In the genomic region with DNA sequence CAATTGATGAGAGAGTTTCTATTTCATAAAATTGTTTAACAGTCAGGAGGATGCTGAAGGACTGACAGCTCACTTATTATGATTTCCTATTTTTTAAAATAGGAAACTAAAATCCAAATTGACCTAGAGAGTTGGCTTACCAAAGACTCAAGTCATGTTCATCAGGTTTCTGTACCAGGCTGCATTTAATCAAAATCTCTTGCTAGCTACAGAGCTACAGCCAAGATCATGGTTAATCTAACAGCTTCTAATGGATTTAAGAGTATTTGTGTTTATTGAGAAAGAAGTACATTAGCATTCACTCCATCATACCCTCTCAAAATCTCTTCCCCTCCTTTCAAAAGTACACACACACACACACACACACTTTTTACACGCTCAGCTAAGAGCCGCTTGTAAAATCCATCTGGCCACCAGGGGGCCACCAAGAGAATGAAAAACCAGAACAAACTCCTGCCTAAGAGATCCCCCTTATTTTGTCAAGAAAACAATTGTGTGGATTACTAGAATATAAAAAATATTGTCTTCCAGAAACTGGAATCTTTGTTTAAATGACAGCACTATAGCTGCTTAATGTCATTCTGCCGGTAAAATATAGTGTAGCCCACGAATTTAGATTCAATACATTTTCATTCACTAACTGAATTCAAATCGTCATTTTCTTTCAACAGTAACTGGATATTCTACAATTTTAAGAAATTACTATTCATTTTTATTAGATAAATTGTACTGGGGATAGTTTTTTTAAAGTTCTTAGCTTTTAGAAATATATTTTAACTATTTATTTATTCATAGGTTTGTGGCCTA, we compare ENCODE assay signal across 8 cellular contexts.
DNase-seq lines count a peak whose midpoint lies in the region; ATAC-seq, FAIRE-seq and TF ChIP-seq lines count a peak whose summit lies in the region.

No MANE protein-coding gene starts in this region.

- no peak overlapping the region for H3K14ac ChIP-seq in H1 (ENCODE audit: insufficient read length)

- no peaks in the 10 kb centered on the region for H3K27me3 Mint-ChIP-seq in mesothelial cell of epicardium (ENCODE audit: low read depth)

- no peaks in the 10 kb centered on the region for H3K4me1 ChIP-seq in H1 (replicated peaks in 1 of 4; ENCODE audit: control insufficient read depth in 3 of 4, insufficient read depth in 4 of 4, low read length in 3 of 4)

- no peak for FAIRE-seq in H1 (lab: Jason Lieb, UNC)

- H2BK12ac ChIP-seq in H1 (ENCODE audit: low read depth, low read length), result no peak overlapping the region

- DNase-seq in NCI-H1417 (lab: John Stamatoyannopoulos, UW), result peak; percentile 54 to 81 (median 75)
- DNase-seq in NCI-H1417 treated with DMSO at 0.1 percent for 48 hours (lab: John Stamatoyannopoulos, UW), result no peak
- DNase-seq in NCI-H748 (lab: John Stamatoyannopoulos, UW; ENCODE audit: unreplicated experiment), result peak; percentile 73
- DNase-seq in activated CD8-positive, alpha-beta memory T cell treated with anti-CD3 and anti-CD28 coated beads for 4 hours (ENCODE audit: low read depth in 2 of 2), result peak; percentile 53 to 57
- DNase-seq in H1 (ENCODE audit: low read depth in 1 of 2, low spot score in 2 of 2), result peak in 1 of 2 experiments; percentile 89
- peak; percentile 23 to 73 for DNase-seq in mesothelial cell of epicardium (ENCODE audit: low spot score in 2 of 2, unreplicated experiment in 2 of 2)
- peak; percentile 58 to 70 for DNase-seq in stimulated activated CD8-positive, alpha-beta memory T cell treated with anti-CD3 and anti-CD28 coated beads, Interleukin-4, amount 100 ng/mL, for 1 hour (ENCODE audit: low read depth in 2 of 2, low spot score in 1 of 2)

- no peaks in the 10 kb centered on the region for H3K36me3 ChIP-seq in H1 (ENCODE audit: control insufficient read depth in 2 of 4, insufficient read depth in 4 of 4, low read length in 3 of 4)

- H3K79me2 ChIP-seq in H1 (ENCODE audit: control insufficient read depth in 1 of 2, insufficient read depth in 2 of 2, low read length in 2 of 2), result no peaks in the 10 kb centered on the region

- no peak overlapping the region for H2BK20ac ChIP-seq in H1 (ENCODE audit: low read length)

- H2AK5ac ChIP-seq in H1 (ENCODE audit: low read depth, low read length), result no peak overlapping the region

- H3K23me2 ChIP-seq in H1 (ENCODE audit: low read depth, low read length), result no peaks in the 10 kb centered on the region

- no peak for TF ChIP-seq POLR2A in H1 (IDR thresholded peaks at IDR 0.05; ENCODE audit: control extremely low read depth in 1 of 2, low read depth in 2 of 2, low read length in 2 of 2)

- H3K9me3 Mint-ChIP-seq in mesothelial cell of epicardium, result peaks cover 40% of the 10 kb centered on the region

- H3K4me2 ChIP-seq in H1 (ENCODE audit: insufficient read depth in 1 of 2, low read depth in 2 of 2, low read length in 2 of 2), result no peak overlapping the region

- no peak overlapping the region for H3K27ac ChIP-seq in H1 (ENCODE audit: low read depth, low read length)

- H2AFZ ChIP-seq in H1 (ENCODE audit: low read length), result no peak overlapping the region

- no peaks in the 10 kb centered on the region for H4K20me1 ChIP-seq in H1 (replicated peaks in 1 of 2; ENCODE audit: control insufficient read depth in 1 of 2, insufficient read depth in 2 of 2, low read length in 2 of 2)

- H2BK120ac ChIP-seq in H1 (replicated peaks; ENCODE audit: low read depth, low read length), result no peak overlapping the region

- no peak for TF ChIP-seq EP300 in H1 (IDR thresholded peaks at IDR 0.05; ENCODE audit: borderline replicate concordance in 1 of 2, low read depth in 2 of 2, low read length in 2 of 2)

- ATAC-seq in HG02798 (IDR thresholded peaks at IDR 0.05; ENCODE audit: poor library complexity, unreplicated experiment), result peak; percentile 83

- no peak overlapping the region for H2BK5ac ChIP-seq in H1 (ENCODE audit: low read depth, low read length)

- no peaks in the 10 kb centered on the region for H3K79me1 ChIP-seq in H1 (ENCODE audit: low read depth, low read length)

- WGBS in H1 (ENCODE audit: extremely low coverage in 1 of 2, insufficient coverage in 1 of 2, insufficient read length in 1 of 2, insufficient replicate concordance in 2 of 2, low coverage in 1 of 2, low lambda C conversion rate in 2 of 2, missing lambda C conversion rate in 1 of 2), 2 experiments, result 31% methylated on average over 5 of the region's 5 CpGs; no CpG with 5 or more reads in 1 of the 2 experiments

- no peak overlapping the region for H4K5ac ChIP-seq in H1 (ENCODE audit: insufficient read length, low read depth, low read length)

- H4K8ac ChIP-seq in H1 (ENCODE audit: extremely low read depth, insufficient read depth, low read length), result no peak overlapping the region

- H3K4me1 Mint-ChIP-seq in mesothelial cell of epicardium, result no peaks in the 10 kb centered on the region

- peak; percentile 14 to 59 (median 48) for TF ChIP-seq CTCF in H1 (IDR thresholded peaks at IDR 0.05; ENCODE audit: control extremely low read depth in 1 of 3, insufficient read depth in 1 of 3, low read depth in 1 of 3, low read length in 3 of 3)
- peak; percentile 97 for TF ChIP-seq CTCF in mesothelial cell of epicardium (IDR thresholded peaks at IDR 0.05; ENCODE audit: unreplicated experiment)

- H2BK15ac ChIP-seq in H1 (ENCODE audit: low read length), result no peak overlapping the region

- POLR2A ChIA-PET in H1 (lab: Charles Lee; ENCODE audit: partially characterized antibody), result interaction anchor here (0.5 to 1.9 kb wide), 3 partner anchors 333 to 596 kb away, joined by 3 to 5 read pairs (median 3); a partner anchor contains a TSS

- H4K91ac ChIP-seq in H1 (replicated peaks; ENCODE audit: insufficient read length, low read length), result no peak overlapping the region

- no peak overlapping the region for H3K9ac ChIP-seq in H1 (replicated peaks in 1 of 4; ENCODE audit: extremely low read depth in 1 of 4, low read depth in 3 of 4, low read length in 3 of 4)

- H3K18ac ChIP-seq in H1 (ENCODE audit: extremely low read depth, low read length), result no peak overlapping the region

- peak; percentile 69 to 73 for TF ChIP-seq RAD21 in H1 (IDR thresholded peaks at IDR 0.05 in 1 of 2, conservative IDR thresholded peaks at IDR 0.05 in 1 of 2; ENCODE audit: low read depth in 2 of 2, low read length in 2 of 2)

- H3K27ac Mint-ChIP-seq in mesothelial cell of epicardium, result no peak overlapping the region

- H3K36me3 Mint-ChIP-seq in mesothelial cell of epicardium, result peaks cover 6% of the 10 kb centered on the region

- 0 out of 4 replicates have a peak, but pooled peaks cover 0 to 4% of the 10 kb centered on the region in 2 experiments for H3K9me3 ChIP-seq in H1 (ENCODE audit: insufficient read depth in 2 of 2, low read depth in 1 of 2, low read length in 1 of 2)

- no peak overlapping the region for H3K4me3 Mint-ChIP-seq in mesothelial cell of epicardium

- no peak overlapping the region for H3K56ac ChIP-seq in H1 (replicated peaks; ENCODE audit: insufficient read length, low read depth, low read length)

- peaks cover 0 to 1% (median 0%) of the 10 kb centered on the region in 4 experiments; a peak in 1 of 7 replicates for H3K27me3 ChIP-seq in H1 (replicated peaks in 1 of 4; ENCODE audit: control insufficient read depth in 3 of 4, extremely low read depth in 1 of 4, insufficient read depth in 3 of 4, low read length in 3 of 4)

- no peak overlapping the region for H3K4me3 ChIP-seq in H1 (ENCODE audit: extremely low read depth in 1 of 4, insufficient read depth in 2 of 4, low read depth in 3 of 4, low read length in 4 of 4)

- no peak overlapping the region for H3K23ac ChIP-seq in H1 (ENCODE audit: insufficient read length)

- no peak overlapping the region for H3K4ac ChIP-seq in H1 (replicated peaks; ENCODE audit: insufficient read length, low read depth, low read length)

- CTCF ChIA-PET in H1 (lab: Charles Lee; ENCODE audit: partially characterized antibody), result interaction anchor here (0.6 to 4.4 kb wide), 45 partner anchors 7 to 837 kb away, joined by 3 to 37 read pairs (median 4); a partner anchor contains a TSS

TF ChIP-seq in H1, 55 proteins besides CTCF, POLR2A, EP300 and RAD21 (continues in another document):
- TF ChIP-seq, protein P1, sequence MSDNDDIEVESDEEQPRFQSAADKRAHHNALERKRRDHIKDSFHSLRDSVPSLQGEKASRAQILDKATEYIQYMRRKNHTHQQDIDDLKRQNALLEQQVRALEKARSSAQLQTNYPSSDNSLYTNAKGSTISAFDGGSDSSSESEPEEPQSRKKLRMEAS (IDR thresholded peaks at IDR 0.05), result no peak
- TF ChIP-seq CHD2 (IDR thresholded peaks at IDR 0.05; ENCODE audit: low read length) (no peak), SUZ12 (IDR thresholded peaks at IDR 0.05; ENCODE audit: low read length) (no peak), KDM5A (IDR thresholded peaks at IDR 0.05; ENCODE audit: low read length) (no peak), TBP (IDR thresholded peaks at IDR 0.05; ENCODE audit: low read depth, low read length) (no peak), FOSL1 (IDR thresholded peaks at IDR 0.05; ENCODE audit: insufficient read depth, low read depth, low read length) (no peak), PHF8 (conservative IDR thresholded peaks at IDR 0.05; ENCODE audit: low read depth, low read length) (no peak), RNF2 (IDR thresholded peaks at IDR 0.05; ENCODE audit: borderline replicate concordance, low read depth, low read length, missing control alignments, poor library complexity, severe bottlenecking) (no peak), SIN3A (conservative IDR thresholded peaks at IDR 0.05 in 1 of 2, IDR thresholded peaks at IDR 0.05 in 1 of 2; ENCODE audit: low read depth in 1 of 2, low read length in 2 of 2) (no peak), SP4 (IDR thresholded peaks at IDR 0.05; ENCODE audit: low read length) (no peak), CHD1 (IDR thresholded peaks at IDR 0.05; ENCODE audit: low read depth, low read length) (no peak), CEBPB (IDR thresholded peaks at IDR 0.05; ENCODE audit: low read depth, low read length) (no peak)
- TF ChIP-seq, protein P2, sequence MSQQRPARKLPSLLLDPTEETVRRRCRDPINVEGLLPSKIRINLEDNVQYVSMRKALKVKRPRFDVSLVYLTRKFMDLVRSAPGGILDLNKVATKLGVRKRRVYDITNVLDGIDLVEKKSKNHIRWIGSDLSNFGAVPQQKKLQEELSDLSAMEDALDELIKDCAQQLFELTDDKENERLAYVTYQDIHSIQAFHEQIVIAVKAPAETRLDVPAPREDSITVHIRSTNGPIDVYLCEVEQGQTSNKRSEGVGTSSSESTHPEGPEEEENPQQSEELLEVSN (IDR thresholded peaks at IDR 0.05), result no peak
- TF ChIP-seq, protein P3, sequence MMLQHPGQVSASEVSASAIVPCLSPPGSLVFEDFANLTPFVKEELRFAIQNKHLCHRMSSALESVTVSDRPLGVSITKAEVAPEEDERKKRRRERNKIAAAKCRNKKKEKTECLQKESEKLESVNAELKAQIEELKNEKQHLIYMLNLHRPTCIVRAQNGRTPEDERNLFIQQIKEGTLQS (IDR thresholded peaks at IDR 0.05; ENCODE audit: insufficient read depth, low read depth, low read length), result no peak
